In genomic region chr1:21911205-21912001, GRCh38 we compare ENCODE assay signal across 11 cellular contexts. TPM values are rescaled to one million over a fixed set of nuclear protein-coding genes. Genes with fewer than 3 reads are reported as not detected.
DNase-seq lines count a peak whose midpoint lies in the region; ATAC-seq and TF ChIP-seq lines count a peak whose summit lies in the region.
"Had no signal": no experiment of that assay in that cellular context is flagged by ENCODE, and none has a peak within 500 bp of the region (broad histone marks: within the 10 kb centered on the region; RNA-seq: fewer than 3 reads in every experiment).

No MANE protein-coding gene starts in this region.

- H3K4me1 Mint-ChIP-seq in MCF 10A (ENCODE audit: insufficient read depth, unreplicated experiment) (peaks cover 6% of the 10 kb centered on the region), neural crest cell (peaks cover 54% of the 10 kb centered on the region)

- H3K27ac Mint-ChIP-seq in MCF 10A (ENCODE audit: low read depth, unreplicated experiment) = no peak overlapping the region
- peak overlapping the region; percentile 71 for H3K27ac Mint-ChIP-seq in neural crest cell (ENCODE audit: unreplicated experiment)
- H3K27ac Mint-ChIP-seq: activated CD4-positive, alpha-beta memory T cell treated with anti-CD3 and anti-CD28 coated beads, Interleukin-2, amount 10 ng/mL, durations not matched to agents 7 days and 5 days had no signal

- CTCF ChIA-PET in MCF 10A (lab: Yijun Ruan, JAX) = no interaction called here

- intact Hi-C loops in breast epithelium (cut with DNase I; ENCODE audit: low total_unique reads) (no loop called here), MCF 10A (cut with micrococcal nuclease) (no loop called here), Right ventricle myocardium superior (cut with DNase I) (no loop called here), vagina (cut with DNase I) (no loop called here)

- H3K4me3 Mint-ChIP-seq in MCF 10A (ENCODE audit: unreplicated experiment) (no peak overlapping the region), neural crest cell (peak overlapping the region; percentile 54)
- H3K4me3 Mint-ChIP-seq: activated CD4-positive, alpha-beta memory T cell treated with anti-CD3 and anti-CD28 coated beads, Interleukin-2, amount 10 ng/mL, durations not matched to agents 7 days and 5 days had no signal

- no peak for TF ChIP-seq CTCF in breast epithelium (IDR thresholded peaks at IDR 0.05)
- no peak for TF ChIP-seq CTCF in MCF 10A (IDR thresholded peaks at IDR 0.05; ENCODE audit: unreplicated experiment)
- no peak for TF ChIP-seq CTCF in neural crest cell (conservative IDR thresholded peaks at IDR 0.05)
- no peak for TF ChIP-seq CTCF in vagina (IDR thresholded peaks at IDR 0.05)

- H3K4me1 ChIP-seq in breast epithelium = peaks cover 27% of the 10 kb centered on the region in 2 donors
- peaks cover 100% of the 10 kb centered on the region for H3K4me1 ChIP-seq in vagina

- H3K4me3 ChIP-seq in breast epithelium = no peak overlapping the region
- no peak overlapping the region for H3K4me3 ChIP-seq in vagina
- H3K4me3 ChIP-seq: PC-9 had no signal

- DNase-seq in breast epithelium (ENCODE audit: low spot score in 2 of 2) (no peak), MCF 10A (ENCODE audit: unreplicated experiment) (no peak), Right ventricle myocardium superior (peak; percentile 86), neural crest cell (ENCODE audit: low read depth, low spot score) (peak; percentile 35), vagina (ENCODE audit: extremely low spot score in 2 of 2) (no peak), occipital lobe (lab: John Stamatoyannopoulos, UW) (no peak)
- DNase-seq: activated CD4-positive, alpha-beta memory T cell treated with anti-CD3 and anti-CD28 coated beads, Interleukin-2, amount 10 ng/mL, durations not matched to agents 7 days and 5 days; PC-9 had no signal

- TF ChIP-seq POLR2A in breast epithelium (IDR thresholded peaks at IDR 0.05) (no peak), vagina (IDR thresholded peaks at IDR 0.05) (no peak)

- no peaks in the 10 kb centered on the region for H3K27me3 ChIP-seq in breast epithelium
- no peaks in the 10 kb centered on the region for H3K27me3 ChIP-seq in vagina

- H3K27ac ChIP-seq in breast epithelium (peak overlapping the region; percentile 88 to 92), vagina (peak overlapping the region; percentile 82)
- H3K27ac ChIP-seq: C4-2B, PC-9 had no signal

- H3K36me3 Mint-ChIP-seq in MCF 10A (ENCODE audit: insufficient read depth, unreplicated experiment) = peaks cover 38% of the 10 kb centered on the region
- H3K36me3 Mint-ChIP-seq in neural crest cell (ENCODE audit: low read depth) = no peaks in the 10 kb centered on the region

- POLR2A ChIA-PET in MCF 10A (lab: Yijun Ruan, JAX) = interaction anchor here (0.6 kb wide), 1 partner anchor 43 kb away, joined by 3 read pairs; no protein-coding TSS in a partner anchor

- H3K9me3 ChIP-seq in breast epithelium = no peaks in the 10 kb centered on the region
- no peaks in the 10 kb centered on the region for H3K9me3 ChIP-seq in vagina

- H3K27me3 Mint-ChIP-seq in MCF 10A (ENCODE audit: insufficient read depth, unreplicated experiment) (no peaks in the 10 kb centered on the region), neural crest cell (ENCODE audit: low read depth) (no peaks in the 10 kb centered on the region)
- H3K27me3 Mint-ChIP-seq: activated CD4-positive, alpha-beta memory T cell treated with anti-CD3 and anti-CD28 coated beads, Interleukin-2, amount 10 ng/mL, durations not matched to agents 7 days and 5 days had no signal

- H3K9me3 Mint-ChIP-seq in MCF 10A (ENCODE audit: unreplicated experiment) (no peaks in the 10 kb centered on the region), neural crest cell (no peaks in the 10 kb centered on the region)
- H3K9me3 Mint-ChIP-seq: activated CD4-positive, alpha-beta memory T cell treated with anti-CD3 and anti-CD28 coated beads, Interleukin-2, amount 10 ng/mL, durations not matched to agents 7 days and 5 days had no signal

- H3K36me3 ChIP-seq in breast epithelium (no peaks in the 10 kb centered on the region), vagina (no peaks in the 10 kb centered on the region)

- no TSS peak for BruUV-seq in MCF 10A (replicated peaks; lab: Mats Ljungman, UMichigan)

- peak; percentile 68 for ATAC-seq in Right ventricle myocardium superior (ENCODE audit: poor library complexity)
- ATAC-seq in GM18870 (IDR thresholded peaks at IDR 0.05; ENCODE audit: unreplicated experiment) = no peak
- no peak for ATAC-seq in GM19035 (IDR thresholded peaks at IDR 0.05; ENCODE audit: unreplicated experiment)

RNA-seq across cellular contexts. Expression of gene HSPG2, which starts 25.7 kb away (rescaled TPM):
- 100 to 1,000 TPM in 1 of 3 donors, 10 to 100 TPM in 2; 48.3 to 219 (median 95.0) TPM for total RNA-seq in breast epithelium
- total RNA-seq in MCF 10A (2022) = 51.2 and 58.9 TPM in 2 replicates
- 263 TPM for total RNA-seq in Right ventricle myocardium superior
- total RNA-seq in neural crest cell = 101 and 103 TPM in 2 replicates
- total RNA-seq in vagina = 179 TPM
- total RNA-seq in occipital lobe = 3.7 TPM

Comparison
In these comparisons a context has a peak if more than half of its experiments do, and no peak if none do; other contexts are left out.
1. DNase-seq: peak in Right ventricle myocardium superior (single experiment) and neural crest cell (single experiment); none in breast epithelium (0 of 2), MCF 10A (single experiment), vagina (0 of 2) and occipital lobe (single experiment).
2. RNA of gene HSPG2, which starts 25.7 kb away (total RNA-seq): 263 TPM in Right ventricle myocardium superior (single experiment), 179 TPM in vagina (single experiment), 101 to 103 TPM in neural crest cell, 48.3 to 219 TPM in breast epithelium and 51.2 to 58.9 TPM in MCF 10A; 3.7 TPM in occipital lobe (single experiment); every median in the first group is over 10 times any median in the second.